26 cellular contexts compared by ENCODE assay signal in the genomic region with DNA sequence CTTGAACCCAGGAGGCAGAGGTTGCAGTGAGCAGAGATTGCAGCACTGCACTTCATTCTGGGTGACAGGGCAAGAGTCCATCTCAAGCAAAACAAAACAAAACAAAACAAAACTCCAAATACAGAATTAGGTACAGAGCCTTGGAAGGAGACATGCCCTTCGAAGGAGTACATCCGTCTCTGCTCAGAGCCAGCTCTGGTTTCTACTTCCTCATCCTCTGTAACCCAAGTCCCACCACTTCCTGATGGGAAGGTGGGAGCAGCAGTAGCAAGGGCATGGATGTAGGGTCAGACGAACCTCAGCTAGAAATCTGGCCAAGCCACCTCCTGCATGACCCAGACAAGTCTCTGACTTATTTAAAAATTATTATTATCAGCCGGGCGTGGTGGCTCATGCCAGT.
"Had no signal": no experiment of that assay in that cellular context is flagged by ENCODE, and none has a peak within 500 bp of the region (broad histone marks: within the 10 kb centered on the region; RNA-seq: fewer than 3 reads in every experiment).

No MANE protein-coding gene starts in this region.

- DNase-seq: activated CD4-positive, alpha-beta memory T cell treated with anti-CD3 and anti-CD28 coated beads for 36 hours; activated CD4-positive, alpha-beta T cell treated with anti-CD3 and anti-CD28 coated beads for 48 hours; activated CD4-positive, CD25-positive, alpha-beta regulatory T cell; activated effector memory CD4-positive, alpha-beta T cell treated with Interleukin-2 at 50 U/mL for 16 hours; activated naive CD4-positive, alpha-beta T cell treated with anti-CD3 and anti-CD28 coated beads for 36 hours; activated T-cell treated with anti-CD3 and anti-CD28 coated beads, Interleukin-2, amount 50 U/mL, for 72 hours; amygdala; colonic mucosa; dorsolateral prefrontal cortex; effector memory CD8-positive, alpha-beta T cell; glutamatergic neuron; immature natural killer cell; kidney glomerular epithelial cell; left ventricle myocardium superior; mammary epithelial cell; midbrain; natural killer cell; spleen; stimulated activated CD4-positive, alpha-beta T cell treated with anti-CD3 and anti-CD28 coated beads, Interleukin-4, amount 100 ng/mL, for 24 hours; stimulated activated naive CD4-positive, alpha-beta T cell treated with Interleukin-2 at 50 U/mL for 16 hours had no signal

- FAIRE-seq: bronchial epithelial cell, endothelial cell of umbilical vein, frontal cortex had no signal

- ATAC-seq: activated T-cell treated with anti-CD3 and anti-CD28 coated beads, Interleukin-2, amount 50 U/mL, for 72 hours; effector memory CD8-positive, alpha-beta T cell; esophagus mucosa; left ventricle myocardium superior; natural killer cell had no signal

- H3K9me3 ChIP-seq: colonic mucosa, spleen, thoracic aorta had no signal

- H3K36me3 ChIP-seq: colonic mucosa, spleen, thoracic aorta had no signal

- H3K4me3 ChIP-seq: colonic mucosa, dorsolateral prefrontal cortex, hepatocyte, spleen, thoracic aorta had no signal

- H3K4me1 ChIP-seq: colonic mucosa had no signal

- H3K79me2 ChIP-seq: hepatocyte had no signal

- H3K27ac ChIP-seq: colonic mucosa, dorsolateral prefrontal cortex, hepatocyte, spleen, thoracic aorta had no signal

- H2AFZ ChIP-seq: hepatocyte had no signal

- H3K27me3 ChIP-seq: colonic mucosa, dorsolateral prefrontal cortex, hepatocyte had no signal

- H3K4me2 ChIP-seq: hepatocyte had no signal
